1 cellular context compared by ENCODE assay signal in genomic region chr17:29579866-29580771, GRCh38.
TF ChIP-seq lines count a peak whose summit lies in the region.

No MANE protein-coding gene starts in this region.

TF ChIP-seq in GM12878, 131 proteins besides CTCF, POLR2A, EP300 and RAD21 (continued from another document and continues in another):
- TF ChIP-seq ZBTB4 (CRISPR knock-in tag; IDR thresholded peaks at IDR 0.05) (no peak), SUZ12 (IDR thresholded peaks at IDR 0.05; ENCODE audit: unreplicated experiment) (no peak), DPF2 (IDR thresholded peaks at IDR 0.05) (no peak), CREM (IDR thresholded peaks at IDR 0.05; ENCODE audit: low read depth) (peak; percentile 15; the same call in 1 of the 2 replicates), TBL1XR1 (IDR thresholded peaks at IDR 0.05; ENCODE audit: low read depth, low read length) (no peak), MAX (IDR thresholded peaks at IDR 0.05; ENCODE audit: low read depth, low read length) (peak; percentile 91), SMAD1 (IDR thresholded peaks at IDR 0.05; ENCODE audit: low read depth, partially characterized antibody) (no peak), SMARCA5 (IDR thresholded peaks at IDR 0.05) (peak; percentile 66; the same call in 1 of the 2 replicates), CBFB (IDR thresholded peaks at IDR 0.05; ENCODE audit: low read depth) (no peak), RB1 (IDR thresholded peaks at IDR 0.05; ENCODE audit: borderline replicate concordance) (peak; percentile 81), HCFC1 (IDR thresholded peaks at IDR 0.05; ENCODE audit: low read length) (no peak), SREBF1 (IDR thresholded peaks at IDR 0.05; ENCODE audit: low read length) (no peak), ASH2L (IDR thresholded peaks at IDR 0.05; ENCODE audit: borderline replicate concordance, low read depth) (no peak), SMAD5 (IDR thresholded peaks at IDR 0.05; ENCODE audit: low read depth) (no peak), ZNF687 (IDR thresholded peaks at IDR 0.05) (peak; percentile 95), BHLHE40 (IDR thresholded peaks at IDR 0.05; ENCODE audit: borderline replicate concordance in 1 of 2, low read depth in 2 of 2, low read length in 1 of 2) (peak; percentile 99), IKZF2 (IDR thresholded peaks at IDR 0.05) (no peak), PAX5 (IDR thresholded peaks at IDR 0.05; ENCODE audit: borderline replicate concordance, low read depth, low read length) (no peak), RELA (IDR thresholded peaks at IDR 0.05; ENCODE audit: borderline replicate concordance, partially characterized antibody) (peak; percentile 84), MEF2A (IDR thresholded peaks at IDR 0.05; ENCODE audit: insufficient read depth, low read depth, low read length) (no peak), ATF7 (IDR thresholded peaks at IDR 0.05; ENCODE audit: low read depth) (0 out of 2 replicates have a peak, but pooled peaks have one; percentile 52), FOXK2 (IDR thresholded peaks at IDR 0.05) (no peak), NKRF (conservative IDR thresholded peaks at IDR 0.05) (no peak), PML (IDR thresholded peaks at IDR 0.05; ENCODE audit: low read length) (no peak), POLR2AphosphoS2 (IDR thresholded peaks at IDR 0.05; ENCODE audit: low read depth, low read length) (no peak), MLLT1 (IDR thresholded peaks at IDR 0.05) (peak; percentile 38; the same call in 1 of the 2 replicates), KDM1A (IDR thresholded peaks at IDR 0.05; ENCODE audit: borderline replicate concordance) (no peak), RELB (IDR thresholded peaks at IDR 0.05; ENCODE audit: low read depth) (peak; percentile 46; the same call in 1 of the 2 replicates), KAT2A (conservative IDR thresholded peaks at IDR 0.05; ENCODE audit: control insufficient read depth, low read depth, low read length) (no peak), USF1 (IDR thresholded peaks at IDR 0.05; ENCODE audit: borderline replicate concordance, extremely low read length, insufficient read depth, low read depth, low read length) (peak; percentile 66), MEF2B (IDR thresholded peaks at IDR 0.05; ENCODE audit: partially characterized antibody, poor library complexity, severe bottlenecking) (no peak), USF2 (IDR thresholded peaks at IDR 0.05; ENCODE audit: borderline replicate concordance, low read depth, low read length) (peak; percentile 50), IRF4 (IDR thresholded peaks at IDR 0.05; ENCODE audit: low read depth, low read length) (peak; percentile 75), HDAC2 (IDR thresholded peaks at IDR 0.05) (no peak), ZBED1 (IDR thresholded peaks at IDR 0.05; ENCODE audit: borderline replicate concordance) (no peak), ZSCAN29 (IDR thresholded peaks at IDR 0.05) (no peak), YBX1 (IDR thresholded peaks at IDR 0.05) (no peak), IRF3 (IDR thresholded peaks at IDR 0.05) (no peak), SIX5 (IDR thresholded peaks at IDR 0.05; ENCODE audit: low read depth, low read length, severe bottlenecking) (no peak), PBX3 (IDR thresholded peaks at IDR 0.05; ENCODE audit: insufficient replicate concordance, low read depth, low read length) (peak; percentile 89), ZBTB11 (CRISPR knock-in tag; IDR thresholded peaks at IDR 0.05) (no peak)
